ENCODE assay signal across 2 cellular contexts in genomic region chr1:215394084-215394991, GRCh38.
TF ChIP-seq lines count a peak whose summit lies in the region.

No MANE protein-coding gene starts in this region.

TF ChIP-seq in GM23338, 12 proteins besides CTCF, POLR2A, EP300 and RAD21 (continued from another document):
- TF ChIP-seq REST (IDR thresholded peaks at IDR 0.05; ENCODE audit: unreplicated experiment), result no peak
- TF ChIP-seq, protein P1, sequence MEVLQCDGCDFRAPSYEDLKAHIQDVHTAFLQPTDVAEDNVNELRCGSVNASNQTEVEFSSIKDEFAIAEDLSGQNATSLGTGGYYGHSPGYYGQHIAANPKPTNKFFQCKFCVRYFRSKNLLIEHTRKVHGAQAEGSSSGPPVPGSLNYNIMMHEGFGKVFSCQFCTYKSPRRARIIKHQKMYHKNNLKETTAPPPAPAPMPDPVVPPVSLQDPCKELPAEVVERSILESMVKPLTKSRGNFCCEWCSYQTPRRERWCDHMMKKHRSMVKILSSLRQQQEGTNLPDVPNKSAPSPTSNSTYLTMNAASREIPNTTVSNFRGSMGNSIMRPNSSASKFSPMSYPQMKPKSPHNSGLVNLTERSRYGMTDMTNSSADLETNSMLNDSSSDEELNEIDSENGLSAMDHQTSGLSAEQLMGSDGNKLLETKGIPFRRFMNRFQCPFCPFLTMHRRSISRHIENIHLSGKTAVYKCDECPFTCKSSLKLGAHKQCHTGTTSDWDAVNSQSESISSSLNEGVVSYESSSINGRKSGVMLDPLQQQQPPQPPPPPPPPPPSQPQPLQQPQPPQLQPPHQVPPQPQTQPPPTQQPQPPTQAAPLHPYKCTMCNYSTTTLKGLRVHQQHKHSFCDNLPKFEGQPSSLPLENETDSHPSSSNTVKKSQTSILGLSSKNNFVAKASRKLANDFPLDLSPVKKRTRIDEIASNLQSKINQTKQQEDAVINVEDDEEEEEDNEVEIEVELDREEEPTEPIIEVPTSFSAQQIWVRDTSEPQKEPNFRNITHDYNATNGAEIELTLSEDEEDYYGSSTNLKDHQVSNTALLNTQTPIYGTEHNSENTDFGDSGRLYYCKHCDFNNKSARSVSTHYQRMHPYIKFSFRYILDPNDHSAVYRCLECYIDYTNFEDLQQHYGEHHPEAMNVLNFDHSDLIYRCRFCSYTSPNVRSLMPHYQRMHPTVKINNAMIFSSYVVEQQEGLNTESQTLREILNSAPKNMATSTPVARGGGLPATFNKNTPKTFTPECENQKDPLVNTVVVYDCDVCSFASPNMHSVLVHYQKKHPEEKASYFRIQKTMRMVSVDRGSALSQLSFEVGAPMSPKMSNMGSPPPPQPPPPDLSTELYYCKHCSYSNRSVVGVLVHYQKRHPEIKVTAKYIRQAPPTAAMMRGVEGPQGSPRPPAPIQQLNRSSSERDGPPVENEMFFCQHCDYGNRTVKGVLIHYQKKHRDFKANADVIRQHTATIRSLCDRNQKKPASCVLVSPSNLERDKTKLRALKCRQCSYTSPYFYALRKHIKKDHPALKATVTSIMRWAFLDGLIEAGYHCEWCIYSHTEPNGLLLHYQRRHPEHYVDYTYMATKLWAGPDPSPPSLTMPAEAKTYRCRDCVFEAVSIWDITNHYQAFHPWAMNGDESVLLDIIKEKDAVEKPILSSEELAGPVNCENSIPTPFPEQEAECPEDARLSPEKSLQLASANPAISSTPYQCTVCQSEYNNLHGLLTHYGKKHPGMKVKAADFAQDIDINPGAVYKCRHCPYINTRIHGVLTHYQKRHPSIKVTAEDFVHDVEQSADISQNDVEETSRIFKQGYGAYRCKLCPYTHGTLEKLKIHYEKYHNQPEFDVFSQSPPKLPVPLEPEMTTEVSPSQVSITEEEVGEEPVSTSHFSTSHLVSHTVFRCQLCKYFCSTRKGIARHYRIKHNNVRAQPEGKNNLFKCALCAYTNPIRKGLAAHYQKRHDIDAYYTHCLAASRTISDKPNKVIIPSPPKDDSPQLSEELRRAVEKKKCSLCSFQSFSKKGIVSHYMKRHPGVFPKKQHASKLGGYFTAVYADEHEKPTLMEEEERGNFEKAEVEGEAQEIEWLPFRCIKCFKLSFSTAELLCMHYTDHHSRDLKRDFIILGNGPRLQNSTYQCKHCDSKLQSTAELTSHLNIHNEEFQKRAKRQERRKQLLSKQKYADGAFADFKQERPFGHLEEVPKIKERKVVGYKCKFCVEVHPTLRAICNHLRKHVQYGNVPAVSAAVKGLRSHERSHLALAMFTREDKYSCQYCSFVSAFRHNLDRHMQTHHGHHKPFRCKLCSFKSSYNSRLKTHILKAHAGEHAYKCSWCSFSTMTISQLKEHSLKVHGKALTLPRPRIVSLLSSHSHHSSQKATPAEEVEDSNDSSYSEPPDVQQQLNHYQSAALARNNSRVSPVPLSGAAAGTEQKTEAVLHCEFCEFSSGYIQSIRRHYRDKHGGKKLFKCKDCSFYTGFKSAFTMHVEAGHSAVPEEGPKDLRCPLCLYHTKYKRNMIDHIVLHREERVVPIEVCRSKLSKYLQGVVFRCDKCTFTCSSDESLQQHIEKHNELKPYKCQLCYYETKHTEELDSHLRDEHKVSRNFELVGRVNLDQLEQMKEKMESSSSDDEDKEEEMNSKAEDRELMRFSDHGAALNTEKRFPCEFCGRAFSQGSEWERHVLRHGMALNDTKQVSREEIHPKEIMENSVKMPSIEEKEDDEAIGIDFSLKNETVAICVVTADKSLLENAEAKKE (CRISPR knock-in tag; IDR thresholded peaks at IDR 0.05), result no peak

TF ChIP-seq in H1, 55 proteins besides CTCF, POLR2A, EP300 and RAD21 (continued from another document):
- TF ChIP-seq SP2 (IDR thresholded peaks at IDR 0.05; ENCODE audit: low read length) (no peak), RXRA (IDR thresholded peaks at IDR 0.05; ENCODE audit: insufficient read depth, low read depth, low read length) (no peak), RNF2 (IDR thresholded peaks at IDR 0.05; ENCODE audit: borderline replicate concordance, low read depth, low read length, missing control alignments, poor library complexity, severe bottlenecking) (no peak), MAFK (IDR thresholded peaks at IDR 0.05; ENCODE audit: low read depth, low read length) (no peak), NRF1 (IDR thresholded peaks at IDR 0.05; ENCODE audit: low read depth, low read length) (no peak), CTBP2 (IDR thresholded peaks at IDR 0.05; ENCODE audit: borderline replicate concordance, insufficient read depth, insufficient read length, low read length) (no peak), GTF2F1 (IDR thresholded peaks at IDR 0.05; ENCODE audit: borderline replicate concordance, low read depth, low read length) (no peak), KDM1A (IDR thresholded peaks at IDR 0.05; ENCODE audit: borderline replicate concordance, low read length) (no peak), CBX5 (IDR thresholded peaks at IDR 0.05; ENCODE audit: low read depth, low read length) (no peak), JUND (IDR thresholded peaks at IDR 0.05; ENCODE audit: low read length) (no peak), BACH1 (IDR thresholded peaks at IDR 0.05; ENCODE audit: low read length) (no peak), SAP30 (IDR thresholded peaks at IDR 0.05; ENCODE audit: insufficient read depth, insufficient replicate concordance, low read length) (no peak)
- TF ChIP-seq, protein P2, sequence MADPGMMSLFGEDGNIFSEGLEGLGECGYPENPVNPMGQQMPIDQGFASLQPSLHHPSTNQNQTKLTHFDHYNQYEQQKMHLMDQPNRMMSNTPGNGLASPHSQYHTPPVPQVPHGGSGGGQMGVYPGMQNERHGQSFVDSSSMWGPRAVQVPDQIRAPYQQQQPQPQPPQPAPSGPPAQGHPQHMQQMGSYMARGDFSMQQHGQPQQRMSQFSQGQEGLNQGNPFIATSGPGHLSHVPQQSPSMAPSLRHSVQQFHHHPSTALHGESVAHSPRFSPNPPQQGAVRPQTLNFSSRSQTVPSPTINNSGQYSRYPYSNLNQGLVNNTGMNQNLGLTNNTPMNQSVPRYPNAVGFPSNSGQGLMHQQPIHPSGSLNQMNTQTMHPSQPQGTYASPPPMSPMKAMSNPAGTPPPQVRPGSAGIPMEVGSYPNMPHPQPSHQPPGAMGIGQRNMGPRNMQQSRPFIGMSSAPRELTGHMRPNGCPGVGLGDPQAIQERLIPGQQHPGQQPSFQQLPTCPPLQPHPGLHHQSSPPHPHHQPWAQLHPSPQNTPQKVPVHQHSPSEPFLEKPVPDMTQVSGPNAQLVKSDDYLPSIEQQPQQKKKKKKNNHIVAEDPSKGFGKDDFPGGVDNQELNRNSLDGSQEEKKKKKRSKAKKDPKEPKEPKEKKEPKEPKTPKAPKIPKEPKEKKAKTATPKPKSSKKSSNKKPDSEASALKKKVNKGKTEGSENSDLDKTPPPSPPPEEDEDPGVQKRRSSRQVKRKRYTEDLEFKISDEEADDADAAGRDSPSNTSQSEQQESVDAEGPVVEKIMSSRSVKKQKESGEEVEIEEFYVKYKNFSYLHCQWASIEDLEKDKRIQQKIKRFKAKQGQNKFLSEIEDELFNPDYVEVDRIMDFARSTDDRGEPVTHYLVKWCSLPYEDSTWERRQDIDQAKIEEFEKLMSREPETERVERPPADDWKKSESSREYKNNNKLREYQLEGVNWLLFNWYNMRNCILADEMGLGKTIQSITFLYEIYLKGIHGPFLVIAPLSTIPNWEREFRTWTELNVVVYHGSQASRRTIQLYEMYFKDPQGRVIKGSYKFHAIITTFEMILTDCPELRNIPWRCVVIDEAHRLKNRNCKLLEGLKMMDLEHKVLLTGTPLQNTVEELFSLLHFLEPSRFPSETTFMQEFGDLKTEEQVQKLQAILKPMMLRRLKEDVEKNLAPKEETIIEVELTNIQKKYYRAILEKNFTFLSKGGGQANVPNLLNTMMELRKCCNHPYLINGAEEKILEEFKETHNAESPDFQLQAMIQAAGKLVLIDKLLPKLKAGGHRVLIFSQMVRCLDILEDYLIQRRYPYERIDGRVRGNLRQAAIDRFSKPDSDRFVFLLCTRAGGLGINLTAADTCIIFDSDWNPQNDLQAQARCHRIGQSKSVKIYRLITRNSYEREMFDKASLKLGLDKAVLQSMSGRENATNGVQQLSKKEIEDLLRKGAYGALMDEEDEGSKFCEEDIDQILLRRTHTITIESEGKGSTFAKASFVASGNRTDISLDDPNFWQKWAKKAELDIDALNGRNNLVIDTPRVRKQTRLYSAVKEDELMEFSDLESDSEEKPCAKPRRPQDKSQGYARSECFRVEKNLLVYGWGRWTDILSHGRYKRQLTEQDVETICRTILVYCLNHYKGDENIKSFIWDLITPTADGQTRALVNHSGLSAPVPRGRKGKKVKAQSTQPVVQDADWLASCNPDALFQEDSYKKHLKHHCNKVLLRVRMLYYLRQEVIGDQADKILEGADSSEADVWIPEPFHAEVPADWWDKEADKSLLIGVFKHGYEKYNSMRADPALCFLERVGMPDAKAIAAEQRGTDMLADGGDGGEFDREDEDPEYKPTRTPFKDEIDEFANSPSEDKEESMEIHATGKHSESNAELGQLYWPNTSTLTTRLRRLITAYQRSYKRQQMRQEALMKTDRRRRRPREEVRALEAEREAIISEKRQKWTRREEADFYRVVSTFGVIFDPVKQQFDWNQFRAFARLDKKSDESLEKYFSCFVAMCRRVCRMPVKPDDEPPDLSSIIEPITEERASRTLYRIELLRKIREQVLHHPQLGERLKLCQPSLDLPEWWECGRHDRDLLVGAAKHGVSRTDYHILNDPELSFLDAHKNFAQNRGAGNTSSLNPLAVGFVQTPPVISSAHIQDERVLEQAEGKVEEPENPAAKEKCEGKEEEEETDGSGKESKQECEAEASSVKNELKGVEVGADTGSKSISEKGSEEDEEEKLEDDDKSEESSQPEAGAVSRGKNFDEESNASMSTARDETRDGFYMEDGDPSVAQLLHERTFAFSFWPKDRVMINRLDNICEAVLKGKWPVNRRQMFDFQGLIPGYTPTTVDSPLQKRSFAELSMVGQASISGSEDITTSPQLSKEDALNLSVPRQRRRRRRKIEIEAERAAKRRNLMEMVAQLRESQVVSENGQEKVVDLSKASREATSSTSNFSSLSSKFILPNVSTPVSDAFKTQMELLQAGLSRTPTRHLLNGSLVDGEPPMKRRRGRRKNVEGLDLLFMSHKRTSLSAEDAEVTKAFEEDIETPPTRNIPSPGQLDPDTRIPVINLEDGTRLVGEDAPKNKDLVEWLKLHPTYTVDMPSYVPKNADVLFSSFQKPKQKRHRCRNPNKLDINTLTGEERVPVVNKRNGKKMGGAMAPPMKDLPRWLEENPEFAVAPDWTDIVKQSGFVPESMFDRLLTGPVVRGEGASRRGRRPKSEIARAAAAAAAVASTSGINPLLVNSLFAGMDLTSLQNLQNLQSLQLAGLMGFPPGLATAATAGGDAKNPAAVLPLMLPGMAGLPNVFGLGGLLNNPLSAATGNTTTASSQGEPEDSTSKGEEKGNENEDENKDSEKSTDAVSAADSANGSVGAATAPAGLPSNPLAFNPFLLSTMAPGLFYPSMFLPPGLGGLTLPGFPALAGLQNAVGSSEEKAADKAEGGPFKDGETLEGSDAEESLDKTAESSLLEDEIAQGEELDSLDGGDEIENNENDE (IDR thresholded peaks at IDR 0.05; ENCODE audit: insufficient replicate concordance, low read length), result no peak
- TF ChIP-seq, protein P3, sequence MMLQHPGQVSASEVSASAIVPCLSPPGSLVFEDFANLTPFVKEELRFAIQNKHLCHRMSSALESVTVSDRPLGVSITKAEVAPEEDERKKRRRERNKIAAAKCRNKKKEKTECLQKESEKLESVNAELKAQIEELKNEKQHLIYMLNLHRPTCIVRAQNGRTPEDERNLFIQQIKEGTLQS (IDR thresholded peaks at IDR 0.05; ENCODE audit: insufficient read depth, low read depth, low read length), result no peak
- TF ChIP-seq, protein P4, sequence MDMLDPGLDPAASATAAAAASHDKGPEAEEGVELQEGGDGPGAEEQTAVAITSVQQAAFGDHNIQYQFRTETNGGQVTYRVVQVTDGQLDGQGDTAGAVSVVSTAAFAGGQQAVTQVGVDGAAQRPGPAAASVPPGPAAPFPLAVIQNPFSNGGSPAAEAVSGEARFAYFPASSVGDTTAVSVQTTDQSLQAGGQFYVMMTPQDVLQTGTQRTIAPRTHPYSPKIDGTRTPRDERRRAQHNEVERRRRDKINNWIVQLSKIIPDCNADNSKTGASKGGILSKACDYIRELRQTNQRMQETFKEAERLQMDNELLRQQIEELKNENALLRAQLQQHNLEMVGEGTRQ (IDR thresholded peaks at IDR 0.05; ENCODE audit: low read length), result no peak
